13 cellular contexts compared by ENCODE assay signal in genomic region chr5:180673371-180674252, GRCh38. TPM values are rescaled to one million over a fixed set of nuclear protein-coding genes. Genes with fewer than 3 reads are reported as not detected.
DNase-seq lines count a peak whose midpoint lies in the region; ATAC-seq, FAIRE-seq and TF ChIP-seq lines count a peak whose summit lies in the region.
"Had no signal": no experiment of that assay in that cellular context is flagged by ENCODE, and none has a peak within 500 bp of the region (broad histone marks: within the 10 kb centered on the region; RNA-seq: fewer than 3 reads in every experiment).

No MANE protein-coding gene starts in this region.

- no peak overlapping the region for H3K27ac ChIP-seq in hepatocyte
- H3K27ac ChIP-seq in osteoblast (ENCODE audit: low read depth, low read length) = no peak overlapping the region
- H3K27ac ChIP-seq: gastrocnemius medialis had no signal

- no peak for DNase-seq in D721Med (ENCODE audit: insufficient read length, low spot score)
- DNase-seq in NT2/D1 (ENCODE audit: low read depth, low spot score) = no peak
- DNase-seq in hepatocyte (ENCODE audit: low spot score) = no peak
- peak; percentile 79 for DNase-seq in osteoblast (ENCODE audit: insufficient read length, low spot score, missing footprints)
- DNase-seq in NCI-H1105 treated with DMSO at 0.1 percent for 48 hours (lab: John Stamatoyannopoulos, UW) = no peak
- no peak for DNase-seq in DMS79 treated with DMSO at 0.1 percent for 48 hours (lab: John Stamatoyannopoulos, UW)
- DNase-seq: CD4-positive, alpha-beta T cell; gastrocnemius medialis; mesenchymal stem cell; RPMI8226 had no signal

- peak; percentile 6 for TF ChIP-seq CTCF in D721Med (IDR thresholded peaks at IDR 0.05; ENCODE audit: insufficient read depth, missing control alignments)
- no peak for TF ChIP-seq CTCF in hepatocyte (IDR thresholded peaks at IDR 0.05; ENCODE audit: poor library complexity)
- no peak for TF ChIP-seq CTCF in osteoblast (IDR thresholded peaks at IDR 0.05; ENCODE audit: extremely low read depth, low read depth, low read length)

- peak overlapping the region; percentile 70 for H3K9ac ChIP-seq in NT2/D1 (ENCODE audit: insufficient read length, low read depth)

- H3K4me1 ChIP-seq in NT2/D1 (ENCODE audit: insufficient read depth, insufficient read length) (peaks cover 2% of the 10 kb centered on the region), hepatocyte (ENCODE audit: insufficient read depth) (no peaks in the 10 kb centered on the region), osteoblast (ENCODE audit: insufficient read depth, low read length) (no peaks in the 10 kb centered on the region)
- H3K4me1 ChIP-seq: gastrocnemius medialis had no signal

- H3K9me3 ChIP-seq in NT2/D1 (ENCODE audit: insufficient read depth, low read length) (no peaks in the 10 kb centered on the region), hepatocyte (ENCODE audit: low read depth) (no peaks in the 10 kb centered on the region), osteoblast (ENCODE audit: low read depth, low read length) (no peaks in the 10 kb centered on the region)
- H3K9me3 ChIP-seq: gastrocnemius medialis had no signal

- no peaks in the 10 kb centered on the region for H3K36me3 ChIP-seq in NT2/D1 (ENCODE audit: insufficient read depth, insufficient read length, low read length)
- no peaks in the 10 kb centered on the region for H3K36me3 ChIP-seq in hepatocyte (replicated peaks; ENCODE audit: insufficient read depth, low read depth)
- no peaks in the 10 kb centered on the region for H3K36me3 ChIP-seq in osteoblast (ENCODE audit: insufficient read depth, low read length)
- H3K36me3 ChIP-seq: gastrocnemius medialis had no signal

- peak overlapping the region; percentile 51 for H3K4me3 ChIP-seq in NT2/D1 (ENCODE audit: insufficient read length, low read depth)
- H3K4me3 ChIP-seq in hepatocyte = no peak overlapping the region
- H3K4me3 ChIP-seq in osteoblast (ENCODE audit: insufficient read depth, low read length) = no peak overlapping the region
- H3K4me3 ChIP-seq: gastrocnemius medialis had no signal

- H3K9me2 ChIP-seq in hepatocyte (replicated peaks; ENCODE audit: insufficient read depth) = no peaks in the 10 kb centered on the region

- H3K27me3 ChIP-seq in NT2/D1 (ENCODE audit: insufficient read depth, insufficient read length) (peaks cover 43% of the 10 kb centered on the region), hepatocyte (peaks cover 26% of the 10 kb centered on the region), osteoblast (ENCODE audit: insufficient read depth, low read length) (peaks cover 5% of the 10 kb centered on the region)

- H3K79me2 ChIP-seq in hepatocyte = no peaks in the 10 kb centered on the region
- no peaks in the 10 kb centered on the region for H3K79me2 ChIP-seq in osteoblast (ENCODE audit: insufficient read depth, low read length)

- H4K20me1 ChIP-seq in hepatocyte (ENCODE audit: insufficient read depth, poor library complexity, severe bottlenecking) (no peaks in the 10 kb centered on the region), osteoblast (ENCODE audit: insufficient read depth, low read length) (no peaks in the 10 kb centered on the region)

- ATAC-seq in HG03108 (IDR thresholded peaks at IDR 0.05; ENCODE audit: unreplicated experiment) (no peak), GM21423 (IDR thresholded peaks at IDR 0.05; ENCODE audit: unreplicated experiment) (no peak)
- ATAC-seq: gastrocnemius medialis had no signal

- 9% methylated on average over 71 of the region's 77 CpGs for WGBS in hepatocyte (ENCODE audit: low lambda C conversion rate, missing lambda C conversion rate)

- FAIRE-seq in D721Med (lab: Jason Lieb, UNC) = no peak

- H2AFZ ChIP-seq in hepatocyte (no peak overlapping the region), osteoblast (ENCODE audit: low read length) (no peak overlapping the region)

- H3K4me2 ChIP-seq in hepatocyte = peak overlapping the region; percentile 73
- H3K4me2 ChIP-seq in osteoblast (ENCODE audit: insufficient read depth, low read length) = no peak overlapping the region

RNA-seq across cellular contexts. Expression of gene FLT4, which starts 24.2 kb away (rescaled TPM):
- total RNA-seq in hepatocyte = 0.90 and 2.2 TPM in 2 replicates
- 0.83 and 1.3 TPM in 2 replicates for polyA plus RNA-seq in hepatocyte
- not detected in 2 replicates for total RNA-seq in osteoblast
- total RNA-seq: M059J had no signal
